In genomic region chr12:54127538-54128259, GRCh38 we compare ENCODE assay signal across 1 cellular context.
TF ChIP-seq lines count a peak whose summit lies in the region.

No MANE protein-coding gene starts in this region.

TF ChIP-seq in H1, 55 proteins besides CTCF, POLR2A, EP300 and RAD21:
- TF ChIP-seq EZH2 (IDR thresholded peaks at IDR 0.05; ENCODE audit: low read depth, low read length, severe bottlenecking) = peak; percentile 78
- TF ChIP-seq, protein P1, sequence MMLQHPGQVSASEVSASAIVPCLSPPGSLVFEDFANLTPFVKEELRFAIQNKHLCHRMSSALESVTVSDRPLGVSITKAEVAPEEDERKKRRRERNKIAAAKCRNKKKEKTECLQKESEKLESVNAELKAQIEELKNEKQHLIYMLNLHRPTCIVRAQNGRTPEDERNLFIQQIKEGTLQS (IDR thresholded peaks at IDR 0.05; ENCODE audit: insufficient read depth, low read depth, low read length) = no peak
- no peak for TF ChIP-seq GTF2F1 (IDR thresholded peaks at IDR 0.05; ENCODE audit: borderline replicate concordance, low read depth, low read length)
- peak; percentile 11; the same call in 1 of the 2 replicates for TF ChIP-seq SUZ12 (IDR thresholded peaks at IDR 0.05; ENCODE audit: low read length)
- peak; percentile 75 for TF ChIP-seq RNF2 (IDR thresholded peaks at IDR 0.05; ENCODE audit: borderline replicate concordance, low read depth, low read length, missing control alignments, poor library complexity, severe bottlenecking)
- TF ChIP-seq CBX8 (IDR thresholded peaks at IDR 0.05; ENCODE audit: borderline replicate concordance, low read depth, low read length) = peak; percentile 45; the same call in 1 of the 2 replicates
